Comparison of ENCODE assay signal across 21 cellular contexts in genomic region chr1:21866629-21867009, GRCh38. TPM values are rescaled to one million over a fixed set of nuclear protein-coding genes. Genes with fewer than 3 reads are reported as not detected.
DNase-seq lines count a peak whose midpoint lies in the region; ATAC-seq and TF ChIP-seq lines count a peak whose summit lies in the region.
"Had no signal": no experiment of that assay in that cellular context is flagged by ENCODE, and none has a peak within 500 bp of the region (broad histone marks: within the 10 kb centered on the region; RNA-seq: fewer than 3 reads in every experiment).

No MANE protein-coding gene starts in this region.

- TF ChIP-seq CTCF in OCI-LY1 (IDR thresholded peaks at IDR 0.05; ENCODE audit: low read length) (no peak), mucosa of descending colon (IDR thresholded peaks at IDR 0.05) (no peak)

- peak overlapping the region; percentile 50 for H3K9ac ChIP-seq in OCI-LY1 (ENCODE audit: low read length)

- H3K36me3 Mint-ChIP-seq in activated naive CD4-positive, alpha-beta T cell treated with anti-CD3 and anti-CD28 coated beads, Interleukin-2, amount 50 U/mL, for 72 hours = peaks cover 0 to 7% of the 10 kb centered on the region in 2 donors

- H3K9me3 Mint-ChIP-seq in activated naive CD4-positive, alpha-beta T cell treated with anti-CD3 and anti-CD28 coated beads, Interleukin-2, amount 50 U/mL, for 72 hours = no peaks in the 10 kb centered on the region

- H4K20me1 ChIP-seq in OCI-LY1 (ENCODE audit: insufficient read depth, low read length) = no peaks in the 10 kb centered on the region

- intact Hi-C loops in mucosa of descending colon (cut with DNase I, micrococcal nuclease) = no loop called here

- H3K9me3 ChIP-seq in OCI-LY1 (ENCODE audit: low read length) = peaks cover 4% of the 10 kb centered on the region; the same call in 1 of the 2 replicates
- H3K9me3 ChIP-seq in mucosa of descending colon = no peaks in the 10 kb centered on the region
- H3K9me3 ChIP-seq: MG63 had no signal

- H3K36me3 ChIP-seq in OCI-LY1 (ENCODE audit: insufficient read depth, low read length) (peaks cover 6% of the 10 kb centered on the region; the same call in 1 of the 2 replicates), mucosa of descending colon (ENCODE audit: low read depth) (no peaks in the 10 kb centered on the region)

- H2AFZ ChIP-seq in OCI-LY1 (ENCODE audit: low read length) = no peak overlapping the region

- peak overlapping the region; percentile 94 for H3K27ac ChIP-seq in OCI-LY1 (ENCODE audit: low read depth, low read length, poor library complexity, severe bottlenecking)
- H3K27ac ChIP-seq: epithelial cell of prostate, SK-N-MC had no signal

- H3K27ac Mint-ChIP-seq in activated naive CD4-positive, alpha-beta T cell treated with anti-CD3 and anti-CD28 coated beads, Interleukin-2, amount 50 U/mL, for 72 hours = no peak overlapping the region
- H3K27ac Mint-ChIP-seq: activated CD8-positive, alpha-beta T cell treated with anti-CD3 and anti-CD28 coated beads, Interleukin-2, amount 10 ng/mL, durations not matched to agents 7 days and 5 days had no signal

- peak overlapping the region; percentile 21 for H3K4me3 ChIP-seq in OCI-LY1 (ENCODE audit: low read depth, low read length, poor library complexity, severe bottlenecking)
- no peak overlapping the region for H3K4me3 ChIP-seq in mucosa of descending colon
- H3K4me3 ChIP-seq: MG63, SK-N-MC, smooth muscle cell had no signal

- H3K4me1 ChIP-seq in OCI-LY1 (ENCODE audit: insufficient read depth, low read length, severe bottlenecking) (peaks cover 47% of the 10 kb centered on the region), mucosa of descending colon (ENCODE audit: low read depth) (peaks cover 2% of the 10 kb centered on the region)

- no peaks in the 10 kb centered on the region; the same call in 1 of the 2 replicates for H3K27me3 ChIP-seq in OCI-LY1 (ENCODE audit: insufficient read depth, low read length)
- H3K27me3 ChIP-seq: MG63 had no signal

- peak; percentile 14 for DNase-seq in ELR (ENCODE audit: low read depth)
- no peak for DNase-seq in mucosa of descending colon
- DNase-seq in activated naive CD4-positive, alpha-beta T cell treated with anti-CD3 and anti-CD28 coated beads, Interleukin-2, amount 50 U/mL, for 72 hours (ENCODE audit: low spot score in 2 of 2) = no peak
- DNase-seq in NCI-H1694 treated with DMSO at 0.1 percent for 48 hours (lab: John Stamatoyannopoulos, UW) = no peak
- DNase-seq in NCI-H1930 (lab: John Stamatoyannopoulos, UW) = no peak
- DNase-seq: activated CD8-positive, alpha-beta T cell treated with anti-CD3 and anti-CD28 coated beads, Interleukin-2, amount 10 ng/mL, durations not matched to agents 7 days and 5 days; AML-193; anterior cingulate cortex; DMS79; kidney; MG63 had no signal

- H3F3A ChIP-seq in OCI-LY1 (ENCODE audit: insufficient read depth, low read length) = no peaks in the 10 kb centered on the region

- H3K79me2 ChIP-seq in OCI-LY1 (ENCODE audit: insufficient read depth, low read length) = no peaks in the 10 kb centered on the region

- peak; percentile 7 for ATAC-seq in GM21576 (IDR thresholded peaks at IDR 0.05; ENCODE audit: unreplicated experiment)
- peak; percentile 3 for ATAC-seq in mucosa of descending colon
- ATAC-seq in activated naive CD4-positive, alpha-beta T cell treated with anti-CD3 and anti-CD28 coated beads, Interleukin-2, amount 50 U/mL, for 72 hours = no peak
- ATAC-seq in GM19351 (IDR thresholded peaks at IDR 0.05; ENCODE audit: unreplicated experiment) = no peak
- ATAC-seq: activated CD8-positive, alpha-beta T cell treated with anti-CD3 and anti-CD28 coated beads, Interleukin-2, amount 10 ng/mL, durations not matched to agents 7 days and 5 days; HCT116 had no signal

- peak overlapping the region; percentile 53 for H3K4me2 ChIP-seq in OCI-LY1 (ENCODE audit: low read length)
- H3K4me2 ChIP-seq: smooth muscle cell had no signal

- no peaks in the 10 kb centered on the region for H3K9me2 ChIP-seq in OCI-LY1 (ENCODE audit: low read depth, low read length)

RNA-seq across cellular contexts. Expression of gene LDLRAD2, which starts 54.6 kb away (rescaled TPM):
- total RNA-seq in mucosa of descending colon = under 1 TPM; 0.09 to 0.27 (median 0.19) TPM
- total RNA-seq in activated naive CD4-positive, alpha-beta T cell treated with anti-CD3 and anti-CD28 coated beads, Interleukin-2, amount 50 U/mL, for 72 hours = under 1 TPM in 1 of 2 donors, not detected in 1; 0.08 TPM
- total RNA-seq: activated CD8-positive, alpha-beta T cell treated with anti-CD3 and anti-CD28 coated beads, Interleukin-2, amount 10 ng/mL, durations not matched to agents 7 days and 5 days; mononuclear cell; osteocyte; subcutaneous adipose tissue had no signal

Comparison
In these comparisons a context has a peak if more than half of its experiments do, and no peak if none do; other contexts are left out.
1. ATAC-seq: peak in GM21576 (single experiment) and mucosa of descending colon (single experiment); none in activated naive CD4-positive, alpha-beta T cell treated with anti-CD3 and anti-CD28 coated beads, Interleukin-2, amount 50 U/mL, for 72 hours (0 of 2) and GM19351 (single experiment).